28 cellular contexts compared by ENCODE assay signal in the genomic region with DNA sequence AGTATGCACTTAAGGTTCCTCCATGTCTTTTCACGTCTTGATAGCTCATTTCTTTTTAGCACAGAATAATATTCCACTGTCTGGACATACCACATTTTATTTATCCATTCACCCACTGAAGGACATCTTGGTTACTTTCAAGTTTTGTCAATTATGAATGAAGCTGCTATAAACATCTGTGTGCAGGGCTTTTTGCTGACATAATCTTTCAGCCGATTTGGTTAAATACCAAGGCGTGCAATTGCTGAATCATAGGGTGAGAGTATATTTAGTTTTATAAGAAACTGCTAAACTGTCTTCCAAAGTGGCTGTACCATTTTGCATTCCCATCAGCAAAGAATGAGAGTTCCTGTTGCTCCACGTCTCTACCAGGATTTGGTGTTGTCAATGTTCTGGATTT.
"Had no signal": no experiment of that assay in that cellular context is flagged by ENCODE, and none has a peak within 500 bp of the region (broad histone marks: within the 10 kb centered on the region; RNA-seq: fewer than 3 reads in every experiment).

No MANE protein-coding gene starts in this region.

- H3K27ac ChIP-seq: neural progenitor cell, ovary, parathyroid adenoma, psoas muscle, skin epidermis, spleen, suprapubic skin, tibial artery, transverse colon, upper lobe of left lung, vagina had no signal

- H3K9ac ChIP-seq: neural progenitor cell, parathyroid adenoma had no signal

- H3K4me1 ChIP-seq: psoas muscle, spleen, vagina had no signal

- H3K4me2 ChIP-seq: neural progenitor cell, smooth muscle cell had no signal

- H3K27me3 ChIP-seq: neural progenitor cell, ovary, spleen, suprapubic skin, testis, tibial artery, transverse colon, upper lobe of left lung, vagina had no signal

- H3K36me3 ChIP-seq: neural progenitor cell, ovary, spleen, suprapubic skin, tibial artery, transverse colon, upper lobe of left lung, vagina had no signal

- H3K9me3 ChIP-seq: ovary, psoas muscle, spleen, suprapubic skin, testis, tibial artery, transverse colon, upper lobe of left lung, vagina had no signal

- DNase-seq: natural killer cell; occipital lobe; ovary; posterior cingulate gyrus; psoas muscle; right cardiac atrium; spleen; stimulated activated CD4-positive, alpha-beta T cell treated with anti-CD3 and anti-CD28 coated beads, Interleukin-12 subunit alpha, Interleukin-12 subunit beta, amount 100 ng/mL, for 4 hours; stimulated activated CD4-positive, alpha-beta T cell treated with anti-CD3 and anti-CD28 coated beads, Interleukin-1b, Interleukin-23, amount 100 ng/mL, for 48 hours; stimulated activated CD4-positive, alpha-beta T cell treated with anti-CD3 and anti-CD28 coated beads, Interleukin-4, amount 100 ng/mL, for 1 hour; stimulated activated CD4-positive, alpha-beta T cell treated with anti-CD3 and anti-CD28 coated beads, Interleukin-4, amount 100 ng/mL, for 4 hours; stimulated activated CD8-positive, alpha-beta memory T cell treated with anti-CD3 and anti-CD28 coated beads, Interleukin-4, amount 100 ng/mL, for 48 hours; stimulated activated naive CD4-positive, alpha-beta T cell; stimulated activated naive CD8-positive, alpha-beta T cell treated with anti-CD3 and anti-CD28 coated beads, Interleukin-15, amount 100 ng/mL, for 72 hours; stimulated activated naive CD8-positive, alpha-beta T cell treated with anti-CD3 and anti-CD28 coated beads, Interleukin-15, Interleukin-2, amounts not matched to agents 100 U/mL and 50 U/mL, for 24 hours; substantia nigra; testis; tibial artery; transverse colon; upper lobe of left lung had no signal

- ATAC-seq: natural killer cell; psoas muscle; right cardiac atrium; sciatic nerve; stimulated activated memory B cell treated with anti-CD40 and anti-IgM and Interleukin-4, amounts not matched to agents 10 μg/mL and 1 μg/mL and 100 μg/mL, for 72 hours; stimulated activated naive CD8-positive, alpha-beta T cell treated with anti-CD3 and anti-CD28 coated beads, Interleukin-15, amount 100 ng/mL, for 72 hours; stimulated activated naive CD8-positive, alpha-beta T cell treated with anti-CD3 and anti-CD28 coated beads, Interleukin-15, Interleukin-2, amounts not matched to agents 100 U/mL and 50 U/mL, for 24 hours had no signal

- H2AFZ ChIP-seq: neural progenitor cell, parathyroid adenoma had no signal

- H3K4me3 ChIP-seq: neural progenitor cell, ovary, psoas muscle, skin epidermis, smooth muscle cell, spleen, suprapubic skin, testis, tibial artery, transverse colon, upper lobe of left lung, vagina had no signal
